Comparison of ENCODE assay signal across 13 cellular contexts in genomic region chr21:26124896-26125295, GRCh38. TPM values are rescaled to one million over a fixed set of nuclear protein-coding genes. Genes with fewer than 3 reads are reported as not detected.
DNase-seq lines count a peak whose midpoint lies in the region; ATAC-seq and TF ChIP-seq lines count a peak whose summit lies in the region.
"Had no signal": no experiment of that assay in that cellular context is flagged by ENCODE, and none has a peak within 500 bp of the region (broad histone marks: within the 10 kb centered on the region; RNA-seq: fewer than 3 reads in every experiment).

No MANE protein-coding gene starts in this region.

- no peaks in the 10 kb centered on the region for H3K27me3 ChIP-seq in A673 (replicated peaks; ENCODE audit: insufficient read depth, low read depth, low read length, poor library complexity)
- H3K27me3 ChIP-seq in adipocyte (replicated peaks; ENCODE audit: control insufficient read depth, insufficient read depth, low read length): no peaks in the 10 kb centered on the region
- no peaks in the 10 kb centered on the region for H3K27me3 ChIP-seq in HAP-1 (ENCODE audit: low read depth)

- DNase-seq in A673 (ENCODE audit: low spot score): no peak
- no peak for DNase-seq in adipocyte (ENCODE audit: low read depth)
- DNase-seq in Right ventricle myocardium superior: no peak
- no peak for DNase-seq in osteocyte (ENCODE audit: extremely low spot score, unreplicated experiment)
- no peak for DNase-seq in HAP-1 (ENCODE audit: low spot score in 2 of 2)
- DNase-seq in NCI-H187 treated with DMSO at 0.1 percent for 48 hours (lab: John Stamatoyannopoulos, UW): no peak
- no peak for DNase-seq in CD1c-positive myeloid dendritic cell (ENCODE audit: extremely low spot score)
- DNase-seq: EL; Kasumi-1; midbrain; NCI-H345; stimulated activated naive CD8-positive, alpha-beta T cell treated with anti-CD3 and anti-CD28 coated beads, Interleukin-15, amount 100 ng/mL, for 72 hours had no signal

- CTCF ChIA-PET in A673 (lab: Charles Lee): no interaction called here

- POLR2A ChIA-PET in A673 (lab: Charles Lee; ENCODE audit: low non-redundant PET): no interaction called here

- H3K36me3 Mint-ChIP-seq in osteocyte (ENCODE audit: unreplicated experiment): no peaks in the 10 kb centered on the region

- H3K4me3 Mint-ChIP-seq in osteocyte (ENCODE audit: unreplicated experiment): peak overlapping the region; percentile 23
- H3K4me3 Mint-ChIP-seq: stimulated activated naive CD8-positive, alpha-beta T cell treated with anti-CD3 and anti-CD28 coated beads, Interleukin-15, amount 100 ng/mL, for 72 hours had no signal

- H3K4me1 ChIP-seq in A673 (ENCODE audit: insufficient read depth, low read length, poor library complexity, severe bottlenecking) (peaks cover 72% of the 10 kb centered on the region), adipocyte (ENCODE audit: control insufficient read depth, insufficient read depth, low read length) (peaks cover 38% of the 10 kb centered on the region), HAP-1 (peaks cover 55% of the 10 kb centered on the region)

- H3K9ac ChIP-seq in adipocyte (ENCODE audit: low read length): no peak overlapping the region

- intact Hi-C loops in A673 (cut with micrococcal nuclease; ENCODE audit: unreplicated experiment): no loop called here
- intact Hi-C loops in Right ventricle myocardium superior (cut with DNase I): no loop called here

- H3K27me3 Mint-ChIP-seq in osteocyte (ENCODE audit: unreplicated experiment): no peaks in the 10 kb centered on the region
- H3K27me3 Mint-ChIP-seq: stimulated activated naive CD8-positive, alpha-beta T cell treated with anti-CD3 and anti-CD28 coated beads, Interleukin-15, amount 100 ng/mL, for 72 hours had no signal

- H3K9me3 ChIP-seq in A673 (ENCODE audit: low read depth, low read length, poor library complexity, severe bottlenecking) (no peaks in the 10 kb centered on the region), adipocyte (ENCODE audit: control insufficient read depth, low read length) (no peaks in the 10 kb centered on the region), HAP-1 (no peaks in the 10 kb centered on the region)

- H3K9me3 Mint-ChIP-seq in osteocyte (ENCODE audit: unreplicated experiment): no peaks in the 10 kb centered on the region
- H3K9me3 Mint-ChIP-seq: stimulated activated naive CD8-positive, alpha-beta T cell treated with anti-CD3 and anti-CD28 coated beads, Interleukin-15, amount 100 ng/mL, for 72 hours had no signal

- H3K36me3 ChIP-seq in A673 (ENCODE audit: insufficient read depth, low read length, poor library complexity, severe bottlenecking) (no peaks in the 10 kb centered on the region), adipocyte (ENCODE audit: control insufficient read depth, insufficient read depth, low read length, severe bottlenecking) (no peaks in the 10 kb centered on the region), HAP-1 (replicated peaks) (peaks cover 3% of the 10 kb centered on the region; the same call in 1 of the 2 replicates)

- TF ChIP-seq CTCF in A673 (conservative IDR thresholded peaks at IDR 0.05; ENCODE audit: low read depth, low read length): no peak
- no peak for TF ChIP-seq CTCF in osteocyte (IDR thresholded peaks at IDR 0.05)

- ATAC-seq in Right ventricle myocardium superior (ENCODE audit: poor library complexity) (peak; percentile 46), HG03520 (IDR thresholded peaks at IDR 0.05; ENCODE audit: unreplicated experiment) (no peak)
- ATAC-seq: stimulated activated naive CD8-positive, alpha-beta T cell treated with anti-CD3 and anti-CD28 coated beads, Interleukin-15, amount 100 ng/mL, for 72 hours had no signal

- peak overlapping the region; percentile 72 for H3K27ac Mint-ChIP-seq in osteocyte (ENCODE audit: unreplicated experiment)
- H3K27ac Mint-ChIP-seq: stimulated activated naive CD8-positive, alpha-beta T cell treated with anti-CD3 and anti-CD28 coated beads, Interleukin-15, amount 100 ng/mL, for 72 hours had no signal

- in situ Hi-C loops in HAP-1 (cut with MboI; ENCODE audit: low sequenced_read_pairs): no loop called here

- BruUV-seq in A673 (replicated peaks; lab: Mats Ljungman, UMichigan): no TSS peak

- no peak overlapping the region for H3K4me3 ChIP-seq in A673 (ENCODE audit: low read depth, low read length, poor library complexity, severe bottlenecking)
- H3K4me3 ChIP-seq in adipocyte (ENCODE audit: low read length): peak overlapping the region; percentile 44
- no peak overlapping the region for H3K4me3 ChIP-seq in HAP-1

- H3K27ac ChIP-seq in A673 (ENCODE audit: low read depth, low read length, poor library complexity, severe bottlenecking): peak overlapping the region; percentile 48

- H3K4me1 Mint-ChIP-seq in osteocyte (ENCODE audit: unreplicated experiment): peaks cover 75% of the 10 kb centered on the region
- H3K4me1 Mint-ChIP-seq: stimulated activated naive CD8-positive, alpha-beta T cell treated with anti-CD3 and anti-CD28 coated beads, Interleukin-15, amount 100 ng/mL, for 72 hours had no signal

RNA-seq across cellular contexts. Expression of gene APP, which starts 45.7 kb away (rescaled TPM):
- total RNA-seq in A673 (2021) (531 and 539 TPM in 2 replicates), Right ventricle myocardium superior (292 TPM), osteocyte (698 and 749 TPM in 2 replicates)
